In genomic region chr3:50671331-50671730, GRCh38 we compare ENCODE assay signal across 11 cellular contexts. TPM values are rescaled to one million over a fixed set of nuclear protein-coding genes. Genes with fewer than 3 reads are reported as not detected.
DNase-seq lines count a peak whose midpoint lies in the region; ATAC-seq and TF ChIP-seq lines count a peak whose summit lies in the region.
"Had no signal": no experiment of that assay in that cellular context is flagged by ENCODE, and none has a peak within 500 bp of the region (broad histone marks: within the 10 kb centered on the region; RNA-seq: fewer than 3 reads in every experiment).

No MANE protein-coding gene starts in this region.

- DNase-seq in A172 (ENCODE audit: low spot score) = peak; percentile 96
- DNase-seq in HEK293T (ENCODE audit: extremely low spot score) = peak; percentile 55
- DNase-seq in Panc1 (ENCODE audit: low read depth, low spot score) = no peak
- peak; percentile 83 for DNase-seq in fibroblast of the aortic adventitia (ENCODE audit: low read depth)
- no peak for DNase-seq in ovary
- DNase-seq in glutamatergic neuron = no peak
- DNase-seq in HuH-7 (ENCODE audit: low spot score) = no peak
- DNase-seq: CD8-positive, alpha-beta memory T cell; heart right ventricle had no signal

- H3K27me3 Mint-ChIP-seq in glutamatergic neuron (ENCODE audit: unreplicated experiment) = peaks cover 8% of the 10 kb centered on the region

- H3K36me3 ChIP-seq in Panc1 (ENCODE audit: control insufficient read depth, insufficient read depth, low read length) (no peaks in the 10 kb centered on the region), ovary (no peaks in the 10 kb centered on the region)
- H3K36me3 ChIP-seq: heart right ventricle had no signal

- TF ChIP-seq EP300 in ovary (IDR thresholded peaks at IDR 0.05) = no peak

- H3K27me3 ChIP-seq in Panc1 (ENCODE audit: control insufficient read depth, insufficient read depth, low read length) (peaks cover 24% of the 10 kb centered on the region), ovary (no peaks in the 10 kb centered on the region)

- POLR2A ChIA-PET in HEK293T (lab: Yijun Ruan, JAX) = interaction anchor here (0.9 to 1.7 kb wide), 4 partner anchors 17 to 102 kb away, joined by 3 to 4 read pairs (median 3); partner anchors contain the start of genes HEMK1 and MAPKAPK3
- POLR2A ChIA-PET in Panc1 (lab: Charles Lee) = no interaction called here

- peaks cover 9% of the 10 kb centered on the region for H3K4me1 Mint-ChIP-seq in glutamatergic neuron (ENCODE audit: low read depth, unreplicated experiment)

- peaks cover 4% of the 10 kb centered on the region for H3K36me3 Mint-ChIP-seq in glutamatergic neuron (ENCODE audit: unreplicated experiment)
- H3K36me3 Mint-ChIP-seq: CD8-positive, alpha-beta memory T cell had no signal

- H3K4me1 ChIP-seq in Panc1 (ENCODE audit: control insufficient read depth, insufficient read depth, low read length) (peaks cover 3% of the 10 kb centered on the region; the same call in 1 of the 2 replicates), ovary (ENCODE audit: insufficient read depth) (peaks cover 4% of the 10 kb centered on the region)

- no peaks in the 10 kb centered on the region for H3K9me3 ChIP-seq in Panc1 (ENCODE audit: control insufficient read depth, insufficient read depth, low read depth, low read length)
- no peaks in the 10 kb centered on the region for H3K9me3 ChIP-seq in ovary
- H3K9me3 ChIP-seq: heart right ventricle had no signal

- no peak overlapping the region for H3K27ac Mint-ChIP-seq in glutamatergic neuron (ENCODE audit: unreplicated experiment)
- H3K27ac Mint-ChIP-seq: CD8-positive, alpha-beta memory T cell had no signal

- BruUV-seq in Panc1 (replicated peaks; lab: Mats Ljungman, UMichigan) = no TSS peak

- intact Hi-C loops in Panc1 (cut with micrococcal nuclease; ENCODE audit: unreplicated experiment) = loop anchor here (10.0 kb wide), 1 partner anchor 703 kb away; no protein-coding TSS in a partner anchor
- intact Hi-C loops in ovary (cut with DNase I) = no loop called here

- WGBS in ovary, 3 donors = 53 to 69% (median 60%) methylated on average over 4 of the region's 4 CpGs

- in situ Hi-C loops in Panc1 (cut with HindIII; ENCODE audit: low pct_unique_long_range_greater_than_20kb, low sequenced_read_pairs) = no loop called here

- TF ChIP-seq POLR2A in ovary (IDR thresholded peaks at IDR 0.05) = no peak

- peaks cover 8% of the 10 kb centered on the region for H3K9me3 Mint-ChIP-seq in glutamatergic neuron (ENCODE audit: unreplicated experiment)
- H3K9me3 Mint-ChIP-seq: CD8-positive, alpha-beta memory T cell had no signal

- H3K4me3 ChIP-seq in Panc1 (ENCODE audit: low read depth in 2 of 2, low read length in 2 of 2) = no peak overlapping the region
- H3K4me3 ChIP-seq in fibroblast of the aortic adventitia (ENCODE audit: low read depth, low read length) = no peak overlapping the region
- H3K4me3 ChIP-seq in ovary = no peak overlapping the region
- H3K4me3 ChIP-seq: heart right ventricle, skin epidermis had no signal

- H3K27ac ChIP-seq in Panc1 (ENCODE audit: low read length) (no peak overlapping the region), ovary (no peak overlapping the region)
- H3K27ac ChIP-seq: heart right ventricle, skin epidermis had no signal

- no peak overlapping the region for H3K4me3 Mint-ChIP-seq in glutamatergic neuron (ENCODE audit: unreplicated experiment)

- peak; percentile 79 for ATAC-seq in Panc1
- no peak for ATAC-seq in GM18861 (IDR thresholded peaks at IDR 0.05; ENCODE audit: unreplicated experiment)

- CTCF ChIA-PET in HEK293T (lab: Yijun Ruan, JAX) (interaction anchor here (1.0 to 1.5 kb wide), 2 partner anchors 9 to 701 kb away, joined by 3 read pairs; no protein-coding TSS in a partner anchor), Panc1 (lab: Charles Lee) (no interaction called here)

- TF ChIP-seq CTCF in Panc1 (IDR thresholded peaks at IDR 0.05) (no peak), fibroblast of the aortic adventitia (IDR thresholded peaks at IDR 0.05; ENCODE audit: insufficient read depth, low read length) (no peak), ovary (IDR thresholded peaks at IDR 0.05) (no peak), glutamatergic neuron (IDR thresholded peaks at IDR 0.05; ENCODE audit: partially characterized antibody, unreplicated experiment) (no peak)

TF ChIP-seq in HEK293T, 16 proteins besides CTCF, POLR2A, EP300 and RAD21:
- no peak for TF ChIP-seq HDGF (IDR thresholded peaks at IDR 0.05; ENCODE audit: borderline replicate concordance)
- TF ChIP-seq CTBP1 (IDR thresholded peaks at IDR 0.05; ENCODE audit: borderline replicate concordance) = peak; percentile 59; the same call in 1 of the 2 replicates
- no peak for TF ChIP-seq FOXA1 (IDR thresholded peaks at IDR 0.05)
- TF ChIP-seq L3MBTL2 (conservative IDR thresholded peaks at IDR 0.05) = no peak

RNA-seq across cellular contexts. Expression of gene DOCK3, which starts 3.4 kb away (rescaled TPM):
- 1.4 TPM in 2 replicates for total RNA-seq in A172 (2014; rRNA removed; shearing (Covaris generic))
- total RNA-seq in Panc1 (2021; ENCODE audit: unreplicated experiment) = 0.21 TPM
- polyA plus RNA-seq in Panc1 (2012; ENCODE audit: insufficient read length) = 0.04 TPM
- 0.36 and 0.41 TPM in 2 replicates for total RNA-seq in fibroblast of the aortic adventitia (ENCODE audit: low replicate concordance)
- under 1 TPM in 6 of 7 donors, not detected in 1; 0.17 to 0.71 (median 0.27) TPM for total RNA-seq in ovary
- polyA plus RNA-seq in ovary = under 1 TPM; 0.04 to 0.67 TPM
- 13.4 TPM for total RNA-seq in glutamatergic neuron (ENCODE audit: unreplicated experiment)

RNA-seq across cellular contexts. Expression of gene MAPKAPK3, which starts 54.4 kb away (rescaled TPM):
- total RNA-seq in A172 (2014; rRNA removed; shearing (Covaris generic)) = 78.1 and 84.0 TPM in 2 replicates
- 14.8 TPM for total RNA-seq in Panc1 (2021; ENCODE audit: unreplicated experiment)
- 15.1 TPM for polyA plus RNA-seq in Panc1 (2012; ENCODE audit: insufficient read length)
- 16.0 and 55.2 TPM in 2 replicates for total RNA-seq in fibroblast of the aortic adventitia (ENCODE audit: low replicate concordance)
- total RNA-seq in ovary = 10 to 100 TPM; 16.9 to 34.6 (median 29.3) TPM
- 10 to 100 TPM; 15.8 to 44.7 TPM for polyA plus RNA-seq in ovary
- total RNA-seq in glutamatergic neuron (ENCODE audit: unreplicated experiment) = 10.7 TPM

RNA-seq across cellular contexts. Expression of gene CISH, which starts 59.8 kb away (rescaled TPM):
- total RNA-seq in A172 (2014; rRNA removed; shearing (Covaris generic)) = 1.1 and 2.3 TPM in 2 replicates
- total RNA-seq in Panc1 (2021; ENCODE audit: unreplicated experiment) (0.57 TPM), fibroblast of the aortic adventitia (ENCODE audit: low replicate concordance) (0.98 and 1.4 TPM in 2 replicates), ovary (10 to 100 TPM in 6 of 7 donors, 1 to 10 TPM in 1; 6.2 to 28.0 (median 24.7) TPM), glutamatergic neuron (ENCODE audit: unreplicated experiment) (6.0 TPM)
- 0.35 TPM for polyA plus RNA-seq in Panc1 (2012; ENCODE audit: insufficient read length)
- polyA plus RNA-seq in ovary = 10 to 100 TPM in 1 of 2 donors, 1 to 10 TPM in 1; 6.5 to 21.9 TPM

Comparison
In these comparisons a context has a peak if more than half of its experiments do, and no peak if none do; other contexts are left out.
1. DNase-seq: peak in A172 (single experiment), HEK293T (single experiment) and fibroblast of the aortic adventitia (single experiment); none in Panc1 (single experiment), ovary (0 of 5), glutamatergic neuron (single experiment) and HuH-7 (single experiment).